In genomic region chr4:39357002-39357401, GRCh38 we compare ENCODE assay signal across 10 cellular contexts. TPM values are rescaled to one million over a fixed set of nuclear protein-coding genes. Genes with fewer than 3 reads are reported as not detected.
DNase-seq lines count a peak whose midpoint lies in the region; ATAC-seq and TF ChIP-seq lines count a peak whose summit lies in the region.
"Had no signal": no experiment of that assay in that cellular context is flagged by ENCODE, and none has a peak within 500 bp of the region (broad histone marks: within the 10 kb centered on the region; RNA-seq: fewer than 3 reads in every experiment).

No MANE protein-coding gene starts in this region.

- DNase-seq in ascending aorta (ENCODE audit: low spot score in 2 of 2) (no peak), hepatic stellate cell (ENCODE audit: low spot score) (no peak), DMS53 (lab: John Stamatoyannopoulos, UW) (no peak), NCI-H526 treated with DMSO at 0.1 percent for 48 hours (lab: John Stamatoyannopoulos, UW) (no peak), SKM-1 treated with dmso at 0.1 percent for 144 hours (lab: John Stamatoyannopoulos, UW; ENCODE audit: unreplicated experiment) (no peak)
- DNase-seq: NCI-H446 treated with DMSO at 0.1 percent for 48 hours had no signal

- peaks cover 52% of the 10 kb centered on the region for H4K20me1 ChIP-seq in BLaER1

- H3K27me3 ChIP-seq in BLaER1 (no peaks in the 10 kb centered on the region), ascending aorta (no peaks in the 10 kb centered on the region)
- H3K27me3 ChIP-seq: cardiac muscle cell had no signal

- ATAC-seq in GM18909 (IDR thresholded peaks at IDR 0.05; ENCODE audit: poor library complexity, unreplicated experiment) (peak; percentile 33), HG03460 (IDR thresholded peaks at IDR 0.05; ENCODE audit: unreplicated experiment) (peak; percentile 23)

- peak overlapping the region; percentile 43; the same call in 1 of the 2 replicates for H3K4me2 ChIP-seq in BLaER1

- TF ChIP-seq CTCF in ascending aorta (IDR thresholded peaks at IDR 0.05) = no peak

- H3K27ac ChIP-seq in BLaER1 (peak overlapping the region; percentile 46), ascending aorta (peak overlapping the region; percentile 7 to 17)
- H3K27ac ChIP-seq: cardiac muscle cell had no signal

- H3K4me3 ChIP-seq in BLaER1 (no peak overlapping the region), ascending aorta (no peak overlapping the region)
- H3K4me3 ChIP-seq: cardiac muscle cell had no signal

- intact Hi-C loops in ascending aorta (cut with DNase I) = no loop called here

- H3K36me3 ChIP-seq in BLaER1 (peaks cover 36% of the 10 kb centered on the region; the same call in 1 of the 2 replicates), ascending aorta (no peaks in the 10 kb centered on the region)
- H3K36me3 ChIP-seq: cardiac muscle cell had no signal

- H3K9me3 ChIP-seq in BLaER1 (peaks cover 14% of the 10 kb centered on the region; the same call in 1 of the 2 replicates), ascending aorta (no peaks in the 10 kb centered on the region)

- H3K4me1 ChIP-seq in BLaER1 (peaks cover 58% of the 10 kb centered on the region), ascending aorta (peaks cover 0 to 3% of the 10 kb centered on the region in 2 donors)

- no peak overlapping the region; the same call in 1 of the 2 replicates for H3K9ac ChIP-seq in BLaER1

RNA-seq across cellular contexts. Expression of gene RFC1, which starts 9.2 kb away (rescaled TPM):
- total RNA-seq in ascending aorta = 39.5 TPM

RNA-seq across cellular contexts. Expression of gene KLB, which starts 49.7 kb away (rescaled TPM):
- total RNA-seq in ascending aorta = not detected
- total RNA-seq: cardiac muscle cell had no signal
